26 cellular contexts compared by ENCODE assay signal in genomic region chr14:96629082-96629481, GRCh38.
DNase-seq lines count a peak whose midpoint lies in the region; ATAC-seq, FAIRE-seq and TF ChIP-seq lines count a peak whose summit lies in the region.
"Had no signal": no experiment of that assay in that cellular context is flagged by ENCODE, and none has a peak within 500 bp of the region (broad histone marks: within the 10 kb centered on the region; RNA-seq: fewer than 3 reads in every experiment).

No MANE protein-coding gene starts in this region.

- H3K9me2 ChIP-seq in hepatocyte (replicated peaks; ENCODE audit: insufficient read depth) = no peaks in the 10 kb centered on the region

- H3K4me2 ChIP-seq in hepatocyte = no peak overlapping the region
- H3K4me2 ChIP-seq: BLaER1 treated with 17β-estradiol and CSF1 and Interleukin-3, amounts not matched to agents 10 nM and 100 nM; KMS-11; PC-9 had no signal

- H3K36me3 ChIP-seq in hepatocyte (replicated peaks; ENCODE audit: insufficient read depth, low read depth) = no peaks in the 10 kb centered on the region
- H3K36me3 ChIP-seq: BLaER1 treated with 17β-estradiol and CSF1 and Interleukin-3, amounts not matched to agents 10 nM and 100 nM had no signal

- no peak overlapping the region for H3K27ac Mint-ChIP-seq in activated CD4-positive, alpha-beta T cell treated with anti-CD3 and anti-CD28 coated beads, Interleukin-2, amount 10 ng/mL, durations not matched to agents 7 days and 5 days
- H3K27ac Mint-ChIP-seq in natural killer cell = no peak overlapping the region
- no peak overlapping the region for H3K27ac Mint-ChIP-seq in natural killer cell treated with Interleukin-12 subunit alpha and Interleukin-12 subunit beta and Interleukin-15 and Interleukin-18, amount 100 ng/mL, for 72 hours
- H3K27ac Mint-ChIP-seq: CD4-positive, alpha-beta memory T cell had no signal

- no peaks in the 10 kb centered on the region for H3K27me3 ChIP-seq in hepatocyte
- H3K27me3 ChIP-seq: BLaER1 treated with 17β-estradiol and CSF1 and Interleukin-3, amounts not matched to agents 10 nM and 100 nM had no signal

- H3K4me3 ChIP-seq in hepatocyte = no peak overlapping the region
- H3K4me3 ChIP-seq: BLaER1 treated with 17β-estradiol and CSF1 and Interleukin-3, amounts not matched to agents 10 nM and 100 nM; PC-9 had no signal

- H3K79me2 ChIP-seq in hepatocyte = no peaks in the 10 kb centered on the region

- H4K20me1 ChIP-seq in hepatocyte (ENCODE audit: insufficient read depth, poor library complexity, severe bottlenecking) = no peaks in the 10 kb centered on the region
- H4K20me1 ChIP-seq: BLaER1 treated with 17β-estradiol and CSF1 and Interleukin-3, amounts not matched to agents 10 nM and 100 nM had no signal

- no peak for FAIRE-seq in D721Med (lab: Jason Lieb, UNC)
- FAIRE-seq: G401.6, GM18507 had no signal

- no peaks in the 10 kb centered on the region for H3K9me3 Mint-ChIP-seq in activated CD4-positive, alpha-beta T cell treated with anti-CD3 and anti-CD28 coated beads, Interleukin-2, amount 10 ng/mL, durations not matched to agents 7 days and 5 days
- no peaks in the 10 kb centered on the region for H3K9me3 Mint-ChIP-seq in natural killer cell
- no peaks in the 10 kb centered on the region for H3K9me3 Mint-ChIP-seq in natural killer cell treated with Interleukin-12 subunit alpha and Interleukin-12 subunit beta and Interleukin-15 and Interleukin-18, amount 100 ng/mL, for 72 hours
- H3K9me3 Mint-ChIP-seq: CD4-positive, alpha-beta memory T cell had no signal

- H3K27me3 Mint-ChIP-seq in activated CD4-positive, alpha-beta T cell treated with anti-CD3 and anti-CD28 coated beads, Interleukin-2, amount 10 ng/mL, durations not matched to agents 7 days and 5 days = no peaks in the 10 kb centered on the region
- peaks cover 0 to 2% of the 10 kb centered on the region in 2 donors for H3K27me3 Mint-ChIP-seq in natural killer cell (ENCODE audit: low read depth in 2 of 2)
- peaks cover 0 to 4% of the 10 kb centered on the region in 2 donors for H3K27me3 Mint-ChIP-seq in natural killer cell treated with Interleukin-12 subunit alpha and Interleukin-12 subunit beta and Interleukin-15 and Interleukin-18, amount 100 ng/mL, for 72 hours

- H3K4me3 Mint-ChIP-seq in activated CD4-positive, alpha-beta T cell treated with anti-CD3 and anti-CD28 coated beads, Interleukin-2, amount 10 ng/mL, durations not matched to agents 7 days and 5 days = no peak overlapping the region
- H3K4me3 Mint-ChIP-seq in natural killer cell = no peak overlapping the region
- H3K4me3 Mint-ChIP-seq in natural killer cell treated with Interleukin-12 subunit alpha and Interleukin-12 subunit beta and Interleukin-15 and Interleukin-18, amount 100 ng/mL, for 72 hours = no peak overlapping the region
- H3K4me3 Mint-ChIP-seq: CD4-positive, alpha-beta memory T cell had no signal

- no peak overlapping the region for H3K27ac ChIP-seq in hepatocyte
- H3K27ac ChIP-seq: BLaER1 treated with 17β-estradiol and CSF1 and Interleukin-3, amounts not matched to agents 10 nM and 100 nM; KMS-11; PC-9; RWPE1 had no signal

- H3K9me3 ChIP-seq in hepatocyte (ENCODE audit: low read depth) = no peaks in the 10 kb centered on the region
- H3K9me3 ChIP-seq: Caco-2 had no signal

- 89% methylated on average over 9 of the region's 9 CpGs for WGBS in hepatocyte (ENCODE audit: low lambda C conversion rate, missing lambda C conversion rate)

- peak; percentile 1 for DNase-seq in activated CD4-positive, alpha-beta T cell treated with anti-CD3 and anti-CD28 coated beads, Interleukin-2, amount 10 ng/mL, durations not matched to agents 7 days and 5 days
- no peak for DNase-seq in activated CD4-positive, alpha-beta T cell treated with anti-CD3 and anti-CD28 coated beads, Interleukin-2, amount 50 U/mL, for 1 hour
- DNase-seq in natural killer cell (peak; percentile 13), posterior vena cava (ENCODE audit: low spot score) (peak; percentile 61), D721Med (ENCODE audit: insufficient read length, low spot score) (no peak), hepatocyte (ENCODE audit: low spot score) (no peak), NCI-H2227 treated with DMSO at 0.1 percent for 48 hours (lab: John Stamatoyannopoulos, UW) (no peak)
- DNase-seq in natural killer cell treated with Interleukin-12 subunit alpha and Interleukin-12 subunit beta and Interleukin-15 and Interleukin-18, amount 100 ng/mL, for 72 hours (ENCODE audit: low spot score) = no peak
- DNase-seq: 8988T; Caco-2; CD4-positive, alpha-beta memory T cell; DMS153; IMR-90; NCI-H1092 treated with DMSO at 0.1 percent for 48 hours; NCI-H1436 treated with DMSO at 0.1 percent for 48 hours; NCI-H1930; NCI-H226; NCI-H510A treated with DMSO at 0.1 percent for 48 hours; NCI-H748 treated with DMSO at 0.1 percent for 48 hours; PC-9; SIG-M5 had no signal

- intact Hi-C loops in natural killer cell (cut with micrococcal nuclease) (no loop called here), posterior vena cava (cut with DNase I) (no loop called here)

- POLR2A ChIA-PET in activated CD4-positive, alpha-beta T cell treated with anti-CD3 and anti-CD28 coated beads, Interleukin-2, amount 10 ng/mL, durations not matched to agents 7 days and 5 days (lab: Charles Lee) = no interaction called here

- no peak overlapping the region for H2AFZ ChIP-seq in hepatocyte
- H2AFZ ChIP-seq: PC-9 had no signal

- no peak for TF ChIP-seq CTCF in natural killer cell (IDR thresholded peaks at IDR 0.05)
- TF ChIP-seq CTCF in D721Med (IDR thresholded peaks at IDR 0.05; ENCODE audit: insufficient read depth, missing control alignments) = no peak
- TF ChIP-seq CTCF in hepatocyte (IDR thresholded peaks at IDR 0.05; ENCODE audit: poor library complexity) = no peak

- CTCF ChIA-PET in activated CD4-positive, alpha-beta T cell treated with anti-CD3 and anti-CD28 coated beads, Interleukin-2, amount 10 ng/mL, durations not matched to agents 7 days and 5 days (lab: Charles Lee) = no interaction called here

- H3K36me3 Mint-ChIP-seq in activated CD4-positive, alpha-beta T cell treated with anti-CD3 and anti-CD28 coated beads, Interleukin-2, amount 10 ng/mL, durations not matched to agents 7 days and 5 days (ENCODE audit: low read depth) = no peaks in the 10 kb centered on the region
- H3K36me3 Mint-ChIP-seq in natural killer cell = no peaks in the 10 kb centered on the region
- no peaks in the 10 kb centered on the region for H3K36me3 Mint-ChIP-seq in natural killer cell treated with Interleukin-12 subunit alpha and Interleukin-12 subunit beta and Interleukin-15 and Interleukin-18, amount 100 ng/mL, for 72 hours
- H3K36me3 Mint-ChIP-seq: CD4-positive, alpha-beta memory T cell had no signal

- ATAC-seq in natural killer cell = no peak
- ATAC-seq in natural killer cell treated with Interleukin-12 subunit alpha and Interleukin-12 subunit beta and Interleukin-15 and Interleukin-18, amount 100 ng/mL, for 72 hours = no peak

- no peaks in the 10 kb centered on the region for H3K4me1 ChIP-seq in hepatocyte (ENCODE audit: insufficient read depth)
- H3K4me1 ChIP-seq: Caco-2 had no signal

- no peaks in the 10 kb centered on the region for H3K4me1 Mint-ChIP-seq in activated CD4-positive, alpha-beta T cell treated with anti-CD3 and anti-CD28 coated beads, Interleukin-2, amount 10 ng/mL, durations not matched to agents 7 days and 5 days
- H3K4me1 Mint-ChIP-seq in natural killer cell = peaks cover 0 to 4% of the 10 kb centered on the region in 2 donors
- H3K4me1 Mint-ChIP-seq in natural killer cell treated with Interleukin-12 subunit alpha and Interleukin-12 subunit beta and Interleukin-15 and Interleukin-18, amount 100 ng/mL, for 72 hours (ENCODE audit: low read depth in 2 of 2) = no peaks in the 10 kb centered on the region

Comparison
In these comparisons a context has a peak if more than half of its experiments do, and no peak if none do; other contexts are left out.
1. DNase-seq: peak in activated CD4-positive, alpha-beta T cell treated with anti-CD3 and anti-CD28 coated beads, Interleukin-2, amount 10 ng/mL, durations not matched to agents 7 days and 5 days (single experiment), natural killer cell (single experiment) and posterior vena cava (single experiment); none in activated CD4-positive, alpha-beta T cell treated with anti-CD3 and anti-CD28 coated beads, Interleukin-2, amount 50 U/mL, for 1 hour (single experiment), natural killer cell treated with Interleukin-12 subunit alpha and Interleukin-12 subunit beta and Interleukin-15 and Interleukin-18, amount 100 ng/mL, for 72 hours (single experiment), D721Med (single experiment), hepatocyte (single experiment) and NCI-H2227 treated with DMSO at 0.1 percent for 48 hours (single experiment).